Comparison of ENCODE assay signal across 8 cellular contexts in the genomic region with DNA sequence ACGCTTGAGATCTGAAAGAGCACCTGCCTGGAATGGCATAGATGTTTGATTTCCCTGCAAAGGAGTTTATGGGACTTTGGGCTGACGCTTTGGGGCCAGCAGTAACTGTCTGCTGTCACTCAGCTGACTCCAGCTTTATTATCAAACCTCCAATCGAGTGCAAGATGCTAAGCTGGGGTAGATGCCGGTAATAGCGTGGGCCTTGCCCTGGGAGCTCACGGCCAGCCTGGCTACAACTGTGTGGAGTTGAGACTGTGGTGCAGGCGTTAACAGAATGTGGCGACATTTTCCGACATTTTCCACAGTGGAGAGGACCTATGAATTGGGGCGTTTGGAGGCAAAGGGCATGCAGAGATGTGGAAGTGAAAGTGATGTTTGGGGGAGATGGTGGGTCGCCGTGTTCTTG. TPM values are rescaled to one million over a fixed set of nuclear protein-coding genes. Genes with fewer than 3 reads are reported as not detected.
A peak's percentile ranks its signal among the peaks of the same experiment; 100 is the strongest.
DNase-seq lines count a peak whose midpoint lies in the region; ATAC-seq, FAIRE-seq and TF ChIP-seq lines count a peak whose summit lies in the region.

No MANE protein-coding gene starts in this region.

- no peak overlapping the region for H3K27ac ChIP-seq in suprapubic skin

- FAIRE-seq in GM12892 (lab: Jason Lieb, UNC), result no peak

- peaks cover 67% of the 10 kb centered on the region for H3K4me1 ChIP-seq in suprapubic skin

- peaks cover 4% of the 10 kb centered on the region for H3K9me3 Mint-ChIP-seq in activated CD4-positive, alpha-beta T cell treated with anti-CD3 and anti-CD28 coated beads for 36 hours (ENCODE audit: low read depth)
- H3K9me3 Mint-ChIP-seq in activated CD8-positive, alpha-beta T cell treated with anti-CD3 and anti-CD28 coated beads, Interleukin-2, amount 10 ng/mL, durations not matched to agents 7 days and 5 days (ENCODE audit: insufficient read depth), result no peaks in the 10 kb centered on the region
- no peaks in the 10 kb centered on the region for H3K9me3 Mint-ChIP-seq in immature natural killer cell

- no peaks in the 10 kb centered on the region for H3K36me3 Mint-ChIP-seq in activated CD4-positive, alpha-beta T cell treated with anti-CD3 and anti-CD28 coated beads for 36 hours (ENCODE audit: low read depth)
- peaks cover 37% of the 10 kb centered on the region for H3K36me3 Mint-ChIP-seq in activated CD8-positive, alpha-beta T cell treated with anti-CD3 and anti-CD28 coated beads, Interleukin-2, amount 10 ng/mL, durations not matched to agents 7 days and 5 days (ENCODE audit: low read depth)
- H3K36me3 Mint-ChIP-seq in immature natural killer cell, result peaks cover 8 to 15% (median 13%) of the 10 kb centered on the region in 3 donors

- whole genome bisulfite sequencing in suprapubic skin, result 57% methylated on average over 10 of the region's 12 CpGs

- peaks cover 6% of the 10 kb centered on the region for H3K27me3 Mint-ChIP-seq in activated CD4-positive, alpha-beta T cell treated with anti-CD3 and anti-CD28 coated beads for 36 hours
- H3K27me3 Mint-ChIP-seq in activated CD8-positive, alpha-beta T cell treated with anti-CD3 and anti-CD28 coated beads, Interleukin-2, amount 10 ng/mL, durations not matched to agents 7 days and 5 days (ENCODE audit: low read depth), result no peaks in the 10 kb centered on the region
- peaks cover 17 to 30% (median 18%) of the 10 kb centered on the region in 3 donors for H3K27me3 Mint-ChIP-seq in immature natural killer cell (ENCODE audit: low read depth in 3 of 3)

- TF ChIP-seq POLR2A in suprapubic skin (IDR thresholded peaks at IDR 0.05), result no peak
- no peak for TF ChIP-seq POLR2A in GM12892 (IDR thresholded peaks at IDR 0.05; ENCODE audit: low read depth, low read length)

- H3K4me3 ChIP-seq in suprapubic skin, result peak overlapping the region; percentile 79

- no peaks in the 10 kb centered on the region for H3K27me3 ChIP-seq in suprapubic skin

- intact Hi-C loops in activated CD4-positive, alpha-beta T cell treated with anti-CD3 and anti-CD28 coated beads for 36 hours (cut with DNase I, micrococcal nuclease), result loop anchor here (5.0 kb wide), 3 partner anchors 118 to 1802 kb away; no protein-coding TSS in a partner anchor

- peaks cover 53% of the 10 kb centered on the region for H3K4me1 Mint-ChIP-seq in activated CD4-positive, alpha-beta T cell treated with anti-CD3 and anti-CD28 coated beads for 36 hours
- peaks cover 68% of the 10 kb centered on the region for H3K4me1 Mint-ChIP-seq in activated CD8-positive, alpha-beta T cell treated with anti-CD3 and anti-CD28 coated beads, Interleukin-2, amount 10 ng/mL, durations not matched to agents 7 days and 5 days (ENCODE audit: low read depth)
- peaks cover 64 to 72% of the 10 kb centered on the region in 2 donors for H3K4me1 Mint-ChIP-seq in immature natural killer cell

- H3K36me3 ChIP-seq in suprapubic skin, result no peaks in the 10 kb centered on the region

- POLR2A ChIA-PET in activated CD4-positive, alpha-beta T cell treated with anti-CD3 and anti-CD28 coated beads for 36 hours (lab: Charles Lee), result interaction anchor here (0.8 kb wide), 1 partner anchor 582 kb away, joined by 3 read pairs; no protein-coding TSS in a partner anchor
- POLR2A ChIA-PET in activated CD8-positive, alpha-beta T cell treated with anti-CD3 and anti-CD28 coated beads, Interleukin-2, amount 10 ng/mL, durations not matched to agents 7 days and 5 days (lab: Charles Lee), result interaction anchor here (0.8 to 2.8 kb wide), 6 partner anchors 8 to 118 kb away, joined by 4 to 23 read pairs (median 7); a partner anchor contains a TSS

- ATAC-seq in activated CD4-positive, alpha-beta T cell treated with anti-CD3 and anti-CD28 coated beads for 36 hours, result no peak
- no peak for ATAC-seq in activated CD8-positive, alpha-beta T cell treated with anti-CD3 and anti-CD28 coated beads, Interleukin-2, amount 10 ng/mL, durations not matched to agents 7 days and 5 days

- TF ChIP-seq EP300 in suprapubic skin (IDR thresholded peaks at IDR 0.05), result no peak

- no peak for TF ChIP-seq CTCF in suprapubic skin (IDR thresholded peaks at IDR 0.05)

- H3K27ac Mint-ChIP-seq in activated CD4-positive, alpha-beta T cell treated with anti-CD3 and anti-CD28 coated beads for 36 hours, result peak overlapping the region; percentile 86
- peak overlapping the region; percentile 93 for H3K27ac Mint-ChIP-seq in activated CD8-positive, alpha-beta T cell treated with anti-CD3 and anti-CD28 coated beads, Interleukin-2, amount 10 ng/mL, durations not matched to agents 7 days and 5 days
- peak overlapping the region; percentile 97 to 100 (median 98) for H3K27ac Mint-ChIP-seq in immature natural killer cell

- peak overlapping the region; percentile 67 for H3K4me3 Mint-ChIP-seq in activated CD4-positive, alpha-beta T cell treated with anti-CD3 and anti-CD28 coated beads for 36 hours
- H3K4me3 Mint-ChIP-seq in activated CD8-positive, alpha-beta T cell treated with anti-CD3 and anti-CD28 coated beads, Interleukin-2, amount 10 ng/mL, durations not matched to agents 7 days and 5 days, result peak overlapping the region; percentile 78
- H3K4me3 Mint-ChIP-seq in immature natural killer cell, result peak overlapping the region; percentile 93 to 99 (median 96)

- DNase-seq in activated CD4-positive, alpha-beta T cell treated with anti-CD3 and anti-CD28 coated beads for 36 hours, result no peak
- no peak for DNase-seq in activated CD4-positive, alpha-beta T cell treated with anti-CD3 and anti-CD28 coated beads for 4 hours
- peak; percentile 26 for DNase-seq in activated CD8-positive, alpha-beta T cell treated with anti-CD3 and anti-CD28 coated beads, Interleukin-2, amount 10 ng/mL, durations not matched to agents 7 days and 5 days
- peak; percentile 32 to 43 (median 33) for DNase-seq in immature natural killer cell
- no peak for DNase-seq in suprapubic skin (ENCODE audit: low spot score in 2 of 2)
- DNase-seq in NCI-H1694 treated with DMSO at 0.1 percent for 48 hours (lab: John Stamatoyannopoulos, UW), result no peak
- DNase-seq in GM12892 (ENCODE audit: insufficient read length), result no peak
- no peak for DNase-seq in AML-193 (lab: John Stamatoyannopoulos, UW)

- CTCF ChIA-PET in activated CD4-positive, alpha-beta T cell treated with anti-CD3 and anti-CD28 coated beads for 36 hours (lab: Charles Lee), result interaction anchor here (3.7 kb wide), 1 partner anchor 27 kb away, joined by 17 read pairs; no protein-coding TSS in a partner anchor
- CTCF ChIA-PET in activated CD8-positive, alpha-beta T cell treated with anti-CD3 and anti-CD28 coated beads, Interleukin-2, amount 10 ng/mL, durations not matched to agents 7 days and 5 days (lab: Charles Lee), result interaction anchor here (0.9 to 1.8 kb wide), 5 partner anchors 9 to 305 kb away, joined by 3 to 7 read pairs (median 5); no protein-coding TSS in a partner anchor

- H3K9me3 ChIP-seq in suprapubic skin, result no peaks in the 10 kb centered on the region

RNA-seq across cellular contexts. Expression of a gene that starts 1.3 kb away (rescaled TPM):
- 1 to 10 TPM; 1.8 to 1.9 TPM for total RNA-seq in activated CD4-positive, alpha-beta T cell treated with anti-CD3 and anti-CD28 coated beads for 36 hours
- total RNA-seq in activated CD8-positive, alpha-beta T cell treated with anti-CD3 and anti-CD28 coated beads, Interleukin-2, amount 10 ng/mL, durations not matched to agents 7 days and 5 days, result 10 to 100 TPM; 47.9 to 49.0 TPM
- 100 to 1,000 TPM in 1 of 3 donors, 10 to 100 TPM in 2; 88.9 to 172 (median 93.4) TPM for polyA plus RNA-seq in immature natural killer cell
- total RNA-seq in suprapubic skin, result 10 to 100 TPM in 3 of 4 donors, 1 to 10 TPM in 1; 9.9 to 55.8 (median 24.5) TPM
- polyA plus RNA-seq in GM12892 (2012; ENCODE audit: missing spikeins), result 1.4 TPM

RNA-seq across cellular contexts. Expression of a gene that starts 50.1 kb away (rescaled TPM):
- total RNA-seq in activated CD4-positive, alpha-beta T cell treated with anti-CD3 and anti-CD28 coated beads for 36 hours, result 100 to 1,000 TPM; 185 to 227 TPM
- total RNA-seq in activated CD8-positive, alpha-beta T cell treated with anti-CD3 and anti-CD28 coated beads, Interleukin-2, amount 10 ng/mL, durations not matched to agents 7 days and 5 days, result 100 to 1,000 TPM; 174 to 184 TPM
- 100 to 1,000 TPM in 2 of 3 donors, 10 to 100 TPM in 1; 79.2 to 114 (median 112) TPM for polyA plus RNA-seq in immature natural killer cell
- 100 to 1,000 TPM; 136 to 158 (median 139) TPM for total RNA-seq in suprapubic skin
- 131 TPM for polyA plus RNA-seq in GM12892 (2012; ENCODE audit: missing spikeins)

Comparison
In these comparisons a context has a peak if more than half of its experiments do, and no peak if none do; other contexts are left out.
1. DNase-seq: peak in activated CD8-positive, alpha-beta T cell treated with anti-CD3 and anti-CD28 coated beads, Interleukin-2, amount 10 ng/mL, durations not matched to agents 7 days and 5 days (single experiment) and immature natural killer cell (3 of 3); none in activated CD4-positive, alpha-beta T cell treated with anti-CD3 and anti-CD28 coated beads for 36 hours (single experiment), activated CD4-positive, alpha-beta T cell treated with anti-CD3 and anti-CD28 coated beads for 4 hours (0 of 2), suprapubic skin (0 of 2), NCI-H1694 treated with DMSO at 0.1 percent for 48 hours (single experiment), GM12892 (single experiment) and AML-193 (0 of 2).
2. Peak in every context shown above with its lines, with median percentiles within 50 percentile points of each other: H3K27ac Mint-ChIP-seq and H3K4me3 Mint-ChIP-seq.